In genomic region chr21:25708467-25709065, GRCh38 we compare ENCODE assay signal across 8 cellular contexts. TPM values are rescaled to one million over a fixed set of nuclear protein-coding genes. Genes with fewer than 3 reads are reported as not detected.
DNase-seq lines count a peak whose midpoint lies in the region; ATAC-seq, FAIRE-seq and TF ChIP-seq lines count a peak whose summit lies in the region.

No MANE protein-coding gene starts in this region.

- H3K36me3 ChIP-seq in Karpas-422 (ENCODE audit: insufficient read depth, low read length) (no peaks in the 10 kb centered on the region), kidney (ENCODE audit: control insufficient read depth in 1 of 2, insufficient read depth in 2 of 2, low read length in 2 of 2) (no peaks in the 10 kb centered on the region)

- intact Hi-C loops in kidney (cut with DNase I): loop anchor here (10.0 kb wide), 1 partner anchor 94 kb away; no protein-coding TSS in a partner anchor

- H3K27me3 ChIP-seq in Karpas-422 (ENCODE audit: low read length): no peaks in the 10 kb centered on the region

- ATAC-seq in GM18517 (IDR thresholded peaks at IDR 0.05; ENCODE audit: unreplicated experiment): no peak

- no peak overlapping the region for H3K9ac ChIP-seq in Karpas-422 (ENCODE audit: low read length)
- H3K9ac ChIP-seq in kidney (ENCODE audit: low read length in 2 of 2): no peak overlapping the region

- H3K27ac ChIP-seq in Karpas-422 (ENCODE audit: low read length): no peak overlapping the region
- no peak overlapping the region for H3K27ac ChIP-seq in kidney (ENCODE audit: low read depth in 2 of 2, low read length in 2 of 2)

- in situ Hi-C loops in astrocyte of the spinal cord (cut with HindIII; ENCODE audit: low sequenced_read_pairs): no loop called here

- no peak overlapping the region for H2AFZ ChIP-seq in Karpas-422 (ENCODE audit: low read length)

- DNase-seq in NCI-H2081 (lab: John Stamatoyannopoulos, UW): peak; percentile 0 to 23
- DNase-seq in NCI-H2081 treated with DMSO at 0.1 percent for 48 hours (lab: John Stamatoyannopoulos, UW): no peak
- DNase-seq in Karpas-422: peak; percentile 78
- DNase-seq in T follicular helper cell (ENCODE audit: low read depth): peak; percentile 22
- DNase-seq in astrocyte of the spinal cord (ENCODE audit: low read depth, low spot score): peak; percentile 58
- DNase-seq in kidney: no peak
- DNase-seq in stimulated activated CD4-positive, alpha-beta T cell treated with anti-CD3 and anti-CD28 coated beads, Interleukin-4, amount 100 ng/mL, for 4 hours: peak; percentile 13 to 23

- no peaks in the 10 kb centered on the region for H3K9me3 ChIP-seq in Karpas-422 (ENCODE audit: low read length)
- no peaks in the 10 kb centered on the region for H3K9me3 ChIP-seq in kidney (ENCODE audit: control insufficient read depth in 1 of 2, low read length in 2 of 2)

- no peaks in the 10 kb centered on the region for H3K9me2 ChIP-seq in Karpas-422 (replicated peaks; ENCODE audit: insufficient read depth, low read length)

- H3K4me2 ChIP-seq in Karpas-422 (ENCODE audit: low read depth, low read length, poor library complexity, severe bottlenecking): no peak overlapping the region

- H3K79me2 ChIP-seq in Karpas-422 (ENCODE audit: low read length): no peaks in the 10 kb centered on the region

- H4K20me1 ChIP-seq in Karpas-422 (ENCODE audit: insufficient read depth, low read depth, low read length): no peaks in the 10 kb centered on the region; the same call in 1 of the 2 replicates

- H3K4me3 ChIP-seq in Karpas-422 (ENCODE audit: low read length) (no peak overlapping the region), astrocyte of the spinal cord (ENCODE audit: low read depth, low read length) (no peak overlapping the region), kidney (ENCODE audit: low read length in 2 of 2) (no peak overlapping the region)

- TF ChIP-seq CTCF in astrocyte of the spinal cord (IDR thresholded peaks at IDR 0.05; ENCODE audit: low read depth, low read length) (peak; percentile 74), kidney (IDR thresholded peaks at IDR 0.05; ENCODE audit: borderline replicate concordance, extremely low read depth, insufficient read depth) (peak; percentile 65)

- H3K4me1 ChIP-seq in Karpas-422 (ENCODE audit: low read length) (peaks cover 5% of the 10 kb centered on the region; the same call in 1 of the 2 replicates), kidney (ENCODE audit: control insufficient read depth in 1 of 2, insufficient read depth in 1 of 2, low read depth in 1 of 2, low read length in 2 of 2) (no peaks in the 10 kb centered on the region)

- FAIRE-seq in kidney (lab: Jason Lieb, UNC): peak; percentile 89

RNA-seq across cellular contexts. Expression of gene ATP5PF, which starts 26.1 kb away (rescaled TPM):
- 115 and 116 TPM in 2 replicates for total RNA-seq in Karpas-422 (2014; rRNA removed; shearing (Covaris generic); ENCODE audit: low replicate concordance)
- total RNA-seq in kidney: 117 TPM
- 998 TPM for polyA plus RNA-seq in kidney (ENCODE audit: insufficient read depth, low read depth, low replicate concordance)

RNA-seq across cellular contexts. Expression of gene GABPA, which starts 26.2 kb away (rescaled TPM):
- 20.7 and 29.6 TPM in 2 replicates for total RNA-seq in Karpas-422 (2014; rRNA removed; shearing (Covaris generic); ENCODE audit: low replicate concordance)
- total RNA-seq in kidney: 22.5 TPM
- polyA plus RNA-seq in kidney (ENCODE audit: insufficient read depth, low read depth, low replicate concordance): 6.1 TPM

Comparison
In these comparisons a context has a peak if more than half of its experiments do, and no peak if none do; other contexts are left out.
1. DNase-seq: peak in NCI-H2081 (2 of 2), Karpas-422 (single experiment), T follicular helper cell (single experiment), astrocyte of the spinal cord (single experiment) and stimulated activated CD4-positive, alpha-beta T cell treated with anti-CD3 and anti-CD28 coated beads, Interleukin-4, amount 100 ng/mL, for 4 hours (2 of 2); none in NCI-H2081 treated with DMSO at 0.1 percent for 48 hours (single experiment) and kidney (single experiment).